Comparison of ENCODE assay signal across 8 cellular contexts in genomic region chr20:45892049-45892816, GRCh38. TPM values are rescaled to one million over a fixed set of nuclear protein-coding genes. Genes with fewer than 3 reads are reported as not detected.
DNase-seq lines count a peak whose midpoint lies in the region; ATAC-seq and TF ChIP-seq lines count a peak whose summit lies in the region.

No MANE protein-coding gene starts in this region.

- no peak for DNase-seq in AG04450 (ENCODE audit: low read depth, low spot score)
- DNase-seq in H9: no peak
- DNase-seq in T-helper 17 cell: no peak
- no peak for DNase-seq in fibroblast of mammary gland (ENCODE audit: low read depth)
- peak; percentile 37 to 63 for DNase-seq in trophoblast cell
- DNase-seq in SHP77 treated with DMSO at 0.1 percent for 48 hours (lab: John Stamatoyannopoulos, UW): no peak
- no peak for DNase-seq in DMS114 treated with DMSO at 0.1 percent for 48 hours (lab: John Stamatoyannopoulos, UW; ENCODE audit: unreplicated experiment)

- H3K4ac ChIP-seq in H9 (ENCODE audit: low read depth, low read length) (no peak overlapping the region), trophoblast cell (ENCODE audit: low read depth, low read length) (no peak overlapping the region)

- H3K4me3 Mint-ChIP-seq in H9: peak overlapping the region; percentile 85 to 92
- H3K4me3 Mint-ChIP-seq in T-helper 17 cell: peak overlapping the region; percentile 96

- H3K23ac ChIP-seq in H9 (ENCODE audit: insufficient read length, low read depth, low read length) (no peak overlapping the region), trophoblast cell (ENCODE audit: low read length) (no peak overlapping the region)

- H3K9me3 ChIP-seq in AG04450 (ENCODE audit: control insufficient read depth, insufficient read depth, low read length) (no peaks in the 10 kb centered on the region; the same call in 1 of the 2 replicates), H9 (ENCODE audit: control insufficient read depth, low read depth, low read length) (no peaks in the 10 kb centered on the region), T-helper 17 cell (ENCODE audit: control insufficient read depth, low read length, poor library complexity, severe bottlenecking) (no peaks in the 10 kb centered on the region), trophoblast cell (ENCODE audit: insufficient read depth, low read depth, low read length) (no peaks in the 10 kb centered on the region)

- peaks cover 13 to 27% of the 10 kb centered on the region in 2 experiments for H3K36me3 ChIP-seq in trophoblast cell (ENCODE audit: control insufficient read depth in 1 of 2, insufficient read depth in 2 of 2, low read length in 2 of 2)

- H2BK120ac ChIP-seq in H9 (ENCODE audit: low read depth, low read length, poor library complexity, severe bottlenecking) (no peak overlapping the region), trophoblast cell (ENCODE audit: insufficient read depth, low read length, poor library complexity) (no peak overlapping the region)

- H3K27me3 ChIP-seq in AG04450 (ENCODE audit: control insufficient read depth, insufficient read depth, low read length) (no peaks in the 10 kb centered on the region), H9 (ENCODE audit: insufficient read depth, low read length) (no peaks in the 10 kb centered on the region), trophoblast cell (ENCODE audit: insufficient read depth, low read length) (no peaks in the 10 kb centered on the region)

- no peaks in the 10 kb centered on the region for H3K9me3 Mint-ChIP-seq in H9

- no peak overlapping the region for H4K91ac ChIP-seq in H9 (ENCODE audit: insufficient read length, low read depth, low read length)
- H4K91ac ChIP-seq in trophoblast cell (ENCODE audit: low read depth, low read length): peak overlapping the region; percentile 22

- H4K5ac ChIP-seq in H9 (ENCODE audit: insufficient read length, low read depth, low read length): no peak overlapping the region

- H3K4me2 ChIP-seq in H9 (ENCODE audit: insufficient read depth, insufficient read length, low read length) (peak overlapping the region; percentile 26), trophoblast cell (ENCODE audit: low read length) (peak overlapping the region; percentile 97)

- TF ChIP-seq CTCF in AG04450 (IDR thresholded peaks at IDR 0.05; ENCODE audit: low read depth, low read length) (peak; percentile 13), H9 (conservative IDR thresholded peaks at IDR 0.05) (no peak), fibroblast of mammary gland (conservative IDR thresholded peaks at IDR 0.05; ENCODE audit: control insufficient read depth, insufficient read depth, low read depth, low read length) (peak; percentile 18)

- no peaks in the 10 kb centered on the region for H4K20me1 ChIP-seq in H9 (ENCODE audit: control insufficient read depth, insufficient read depth, insufficient read length)

- no CpG with 5 or more reads among the region's 9 CpGs for WGBS in H9 (ENCODE audit: extremely low coverage, insufficient read length, low lambda C conversion rate)
- no CpG with 5 or more reads among the region's 9 CpGs for WGBS in trophoblast cell (ENCODE audit: extremely low coverage, insufficient coverage, insufficient read length)

- H2BK12ac ChIP-seq in H9 (ENCODE audit: insufficient read length, low read depth, low read length) (no peak overlapping the region), trophoblast cell (ENCODE audit: low read length) (no peak overlapping the region)

- H3K9ac ChIP-seq in H9 (ENCODE audit: extremely low read depth, insufficient read length, low read length): peak overlapping the region; percentile 59
- H3K9ac ChIP-seq in trophoblast cell (ENCODE audit: low read length): no peak overlapping the region

- POLR2A ChIA-PET in AG04450 (lab: Yijun Ruan, JAX): interaction anchor here (0.8 to 2.8 kb wide), 4 partner anchors 11 to 43 kb away, joined by 3 to 14 read pairs (median 8); partner anchors contain the start of gene ZSWIM1

- peaks cover 13% of the 10 kb centered on the region for H3K23me2 ChIP-seq in H9 (ENCODE audit: insufficient read length, low read depth, low read length, poor library complexity, severe bottlenecking)

- no peak overlapping the region for H2BK15ac ChIP-seq in H9 (ENCODE audit: low read depth, low read length)

- peaks cover 13 to 40% (median 26%) of the 10 kb centered on the region in 3 experiments for H3K36me3 Mint-ChIP-seq in H9 (ENCODE audit: insufficient read depth in 1 of 3, low read depth in 3 of 3)
- H3K36me3 Mint-ChIP-seq in T-helper 17 cell (ENCODE audit: low read depth): no peaks in the 10 kb centered on the region

- H3K14ac ChIP-seq in H9 (ENCODE audit: insufficient read depth, low read length) (no peak overlapping the region), trophoblast cell (ENCODE audit: low read length) (no peak overlapping the region)

- no peaks in the 10 kb centered on the region for H3K27me3 Mint-ChIP-seq in H9 (ENCODE audit: low read depth)
- H3K27me3 Mint-ChIP-seq in T-helper 17 cell: no peaks in the 10 kb centered on the region

- H3K27ac ChIP-seq in AG04450 (ENCODE audit: low read depth, low read length) (peak overlapping the region; percentile 47), H9 (ENCODE audit: insufficient read length, low read depth, low read length) (no peak overlapping the region), trophoblast cell (ENCODE audit: low read depth, low read length) (no peak overlapping the region)

- H3K4me1 ChIP-seq in H9 (ENCODE audit: insufficient read depth, low read length) (no peaks in the 10 kb centered on the region), trophoblast cell (ENCODE audit: control insufficient read depth in 1 of 2, insufficient read depth in 2 of 2, low read length in 2 of 2) (peaks cover 9 to 15% of the 10 kb centered on the region in 2 experiments)

- no peak overlapping the region for H3T11ph ChIP-seq in H9 (ENCODE audit: low read length)

- H3K18ac ChIP-seq in H9 (ENCODE audit: insufficient read length, low read depth, low read length): no peak overlapping the region
- peak overlapping the region; percentile 2 for H3K18ac ChIP-seq in trophoblast cell (ENCODE audit: low read length)

- H2BK20ac ChIP-seq in H9 (ENCODE audit: low read depth, low read length, poor library complexity, severe bottlenecking): no peak overlapping the region

- no peak overlapping the region for H2AFZ ChIP-seq in H9 (ENCODE audit: low read length)
- H2AFZ ChIP-seq in trophoblast cell (ENCODE audit: insufficient read depth, low read length, poor library complexity): no peak overlapping the region

- H3K79me1 ChIP-seq in H9 (ENCODE audit: insufficient read depth, low read depth, low read length, poor library complexity, severe bottlenecking) (no peaks in the 10 kb centered on the region), trophoblast cell (ENCODE audit: low read length) (peaks cover 9% of the 10 kb centered on the region)

- H2BK5ac ChIP-seq in H9 (ENCODE audit: insufficient read length, low read length): no peak overlapping the region
- H2BK5ac ChIP-seq in trophoblast cell (ENCODE audit: low read depth, low read length, poor library complexity): no peak overlapping the region

- CTCF ChIA-PET in AG04450 (lab: Charles Lee): interaction anchor here (0.8 to 3.4 kb wide), 5 partner anchors 10 to 94 kb away, joined by 3 to 31 read pairs (median 3); no protein-coding TSS in a partner anchor

- peak overlapping the region; percentile 79 for H3K4me3 ChIP-seq in AG04450 (ENCODE audit: low read depth, low read length)
- peak overlapping the region; percentile 73 for H3K4me3 ChIP-seq in fibroblast of mammary gland (ENCODE audit: control insufficient read depth, low read depth, low read length)
- H3K4me3 ChIP-seq in trophoblast cell (ENCODE audit: low read depth, low read length): no peak overlapping the region

- peak overlapping the region in 1 of 3 experiments; percentile 75; a peak in 2 of 7 replicates for H3K27ac Mint-ChIP-seq in H9
- H3K27ac Mint-ChIP-seq in T-helper 17 cell: peak overlapping the region; percentile 92

- H3K4me1 Mint-ChIP-seq in H9: peaks cover 5 to 14% of the 10 kb centered on the region in 2 experiments; a peak in 3 of 4 replicates
- H3K4me1 Mint-ChIP-seq in T-helper 17 cell: peaks cover 21% of the 10 kb centered on the region

- H4K8ac ChIP-seq in H9 (replicated peaks; ENCODE audit: insufficient read length, low read depth, low read length) (no peak overlapping the region), trophoblast cell (ENCODE audit: low read depth, low read length) (peak overlapping the region; percentile 95)

- H4K12ac ChIP-seq in trophoblast cell (ENCODE audit: low read depth, low read length): no peak overlapping the region

- H2AK5ac ChIP-seq in H9 (ENCODE audit: insufficient read length, low read length): no peak overlapping the region
- no peak overlapping the region for H2AK5ac ChIP-seq in trophoblast cell (ENCODE audit: low read length)

- ATAC-seq in T-helper 17 cell (no peak), GM18502 (IDR thresholded peaks at IDR 0.05; ENCODE audit: poor library complexity, unreplicated experiment) (no peak)

- no peak overlapping the region for H3K56ac ChIP-seq in H9 (ENCODE audit: insufficient read length, low read depth, low read length)

- no peaks in the 10 kb centered on the region for H3K79me2 ChIP-seq in H9 (ENCODE audit: insufficient read depth, low read length)
- peaks cover 4% of the 10 kb centered on the region for H3K79me2 ChIP-seq in trophoblast cell (ENCODE audit: control insufficient read depth, insufficient read depth, low read length, poor library complexity)

RNA-seq across cellular contexts. Expression of gene CTSA, which starts 1.1 kb away (rescaled TPM):
- 234 and 267 TPM in 2 replicates for polyA plus RNA-seq in AG04450 (2011; rRNA removed)
- polyA minus RNA-seq in AG04450 (2011; rRNA and poly(A)+ RNA removed): 167 and 244 TPM in 2 replicates
- 59.6 and 64.4 TPM in 2 replicates for total RNA-seq in H9 (2021)
- total RNA-seq in T-helper 17 cell: 100 to 1,000 TPM; 121 to 200 TPM
- polyA plus RNA-seq in trophoblast cell (2013): 69.0 and 71.9 TPM in 2 replicates

RNA-seq across cellular contexts. Expression of gene NEURL2, which starts 1.2 kb away (rescaled TPM):
- 1.1 and 1.9 TPM in 2 replicates for polyA plus RNA-seq in AG04450 (2011; rRNA removed)
- 0.74 and 2.2 TPM in 2 replicates for polyA minus RNA-seq in AG04450 (2011; rRNA and poly(A)+ RNA removed)
- 5.4 and 5.8 TPM in 2 replicates for total RNA-seq in H9 (2021)
- total RNA-seq in T-helper 17 cell: 1 to 10 TPM; 1.5 to 2.1 TPM
- polyA plus RNA-seq in trophoblast cell (2013): 0.97 and 1.2 TPM in 2 replicates

RNA-seq across cellular contexts. Expression of gene SPATA25, which starts 4.8 kb away (rescaled TPM):
- 0.43 and 0.50 TPM in 2 replicates for polyA plus RNA-seq in AG04450 (2011; rRNA removed)
- polyA minus RNA-seq in AG04450 (2011; rRNA and poly(A)+ RNA removed): 0.55 TPM in 1 of 2 replicates, not detected in the other
- total RNA-seq in H9 (2021) (1.8 and 2.4 TPM in 2 replicates), T-helper 17 cell (1 to 10 TPM in 1 of 2 donors, under 1 TPM in 1; 0.94 to 1.3 TPM)
- 0.11 and 0.17 TPM in 2 replicates for polyA plus RNA-seq in trophoblast cell (2013)

RNA-seq across cellular contexts. Expression of gene ZSWIM1, which starts 11.2 kb away (rescaled TPM):
- 5.3 and 6.5 TPM in 2 replicates for polyA plus RNA-seq in AG04450 (2011; rRNA removed)
- 22.4 and 29.9 TPM in 2 replicates for polyA minus RNA-seq in AG04450 (2011; rRNA and poly(A)+ RNA removed)
- total RNA-seq in H9 (2021) (12.0 and 13.0 TPM in 2 replicates), T-helper 17 cell (10 to 100 TPM in 1 of 2 donors, 1 to 10 TPM in 1; 8.0 to 10.2 TPM)
- polyA plus RNA-seq in trophoblast cell (2013): 9.3 and 9.5 TPM in 2 replicates

RNA-seq across cellular contexts. Expression of gene PLTP, which starts 19.7 kb away (rescaled TPM):
- polyA plus RNA-seq in AG04450 (2011; rRNA removed): 105 and 154 TPM in 2 replicates
- polyA minus RNA-seq in AG04450 (2011; rRNA and poly(A)+ RNA removed): 43.0 and 67.8 TPM in 2 replicates
- total RNA-seq in H9 (2021) (61.4 and 62.5 TPM in 2 replicates), T-helper 17 cell (1 to 10 TPM in 1 of 2 donors, not detected in 1; 1.5 TPM)
- polyA plus RNA-seq in trophoblast cell (2013): 39.7 and 41.3 TPM in 2 replicates

Comparison
In these comparisons a context has a peak if more than half of its experiments do, and no peak if none do; other contexts are left out.
1. DNase-seq: peak in trophoblast cell (2 of 2); none in AG04450 (single experiment), H9 (single experiment), T-helper 17 cell (0 of 3), fibroblast of mammary gland (single experiment), SHP77 treated with DMSO at 0.1 percent for 48 hours (single experiment) and DMS114 treated with DMSO at 0.1 percent for 48 hours (single experiment).